1 cellular context compared by ENCODE assay signal in genomic region chr17:6690641-6691040, GRCh38.
A peak's percentile ranks its signal among the peaks of the same experiment; 100 is the strongest.
TF ChIP-seq lines count a peak whose summit lies in the region.

No MANE protein-coding gene starts in this region.

TF ChIP-seq in HepG2, 621 proteins besides CTCF, POLR2A, EP300 and RAD21:
- TF ChIP-seq ZNF687 (CRISPR knock-in tag; IDR thresholded peaks at IDR 0.05), result peak; percentile 36
- TF ChIP-seq, protein P1, sequence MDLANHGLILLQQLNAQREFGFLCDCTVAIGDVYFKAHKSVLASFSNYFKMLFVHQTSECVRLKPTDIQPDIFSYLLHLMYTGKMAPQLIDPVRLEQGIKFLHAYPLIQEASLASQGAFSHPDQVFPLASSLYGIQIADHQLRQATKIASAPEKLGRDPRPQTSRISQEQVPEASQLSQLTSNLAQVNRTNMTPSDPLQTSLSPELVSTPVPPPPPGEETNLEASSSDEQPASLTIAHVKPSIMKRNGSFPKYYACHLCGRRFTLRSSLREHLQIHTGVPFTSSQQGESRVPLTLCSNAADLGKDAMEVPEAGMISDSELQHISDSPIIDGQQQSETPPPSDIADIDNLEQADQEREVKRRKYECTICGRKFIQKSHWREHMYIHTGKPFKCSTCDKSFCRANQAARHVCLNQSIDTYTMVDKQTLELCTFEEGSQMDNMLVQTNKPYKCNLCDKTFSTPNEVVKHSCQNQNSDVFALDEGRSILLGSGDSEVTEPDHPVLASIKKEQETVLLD (CRISPR knock-in tag; IDR thresholded peaks at IDR 0.05; ENCODE audit: low read depth), result no peak
TF ChIP-seq in HepG2: peak in this region for 1.
